In the genomic region with DNA sequence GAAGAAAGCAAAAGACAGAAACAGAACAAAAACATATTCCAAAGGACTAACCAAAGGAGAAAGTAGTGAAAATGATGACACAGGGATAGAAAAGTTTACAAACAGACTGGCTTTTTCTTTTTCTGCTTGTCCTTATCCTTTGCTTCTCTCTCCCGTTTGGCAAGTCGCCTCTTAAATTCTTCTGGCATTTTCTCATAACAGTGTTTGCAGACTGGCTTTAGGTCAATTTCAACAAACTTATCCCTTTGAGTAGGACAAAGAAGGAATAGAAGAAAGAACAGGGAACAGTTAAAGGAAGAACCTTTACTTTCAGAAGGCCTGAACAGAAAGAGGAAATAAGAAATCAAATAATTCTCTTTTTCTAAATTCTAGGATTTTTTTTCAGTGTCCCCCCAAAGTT, we compare ENCODE assay signal across 2 cellular contexts. TPM values are rescaled to one million over a fixed set of nuclear protein-coding genes. Genes with fewer than 3 reads are reported as not detected.
"Had no signal": no experiment of that assay in that cellular context is flagged by ENCODE, and none has a peak within 500 bp of the region (broad histone marks: within the 10 kb centered on the region; RNA-seq: fewer than 3 reads in every experiment).

No MANE protein-coding gene starts in this region.

RNA-seq across cellular contexts. Expression of gene LIMS4, which starts 26.0 kb away (rescaled TPM):
- total RNA-seq: activated CD4-positive, alpha-beta T cell treated with anti-CD3 and anti-CD28 coated beads, Interleukin-2, amount 10 ng/mL, durations not matched to agents 7 days and 5 days; WTC11 had no signal
